20 cellular contexts compared by ENCODE assay signal in the genomic region with DNA sequence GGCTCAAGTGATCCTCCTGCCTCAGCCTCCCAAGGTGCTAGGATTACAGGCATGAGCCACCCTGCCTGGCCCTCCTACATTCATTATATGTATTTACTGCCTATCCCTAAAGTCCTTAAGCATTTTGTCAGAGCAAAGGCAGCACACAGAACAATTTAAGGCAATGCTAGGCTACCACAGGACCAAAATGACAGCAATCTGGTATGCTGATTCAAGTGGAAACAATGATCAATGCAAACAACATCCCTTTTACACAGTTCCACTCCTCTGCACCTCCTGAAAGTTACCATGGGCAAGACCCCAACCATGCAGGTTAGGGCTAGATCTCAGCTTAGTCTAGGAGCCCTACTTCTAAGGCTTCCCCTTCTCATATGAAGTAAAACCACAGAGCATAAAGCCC.
"Had no signal": no experiment of that assay in that cellular context is flagged by ENCODE, and none has a peak within 500 bp of the region (broad histone marks: within the 10 kb centered on the region; RNA-seq: fewer than 3 reads in every experiment).

No MANE protein-coding gene starts in this region.

- H3K4me3 Mint-ChIP-seq: nephron had no signal

- ATAC-seq: gastrocnemius medialis, left lobe of liver had no signal

- H3K4me1 Mint-ChIP-seq: nephron had no signal

- H3K4me3 ChIP-seq: adrenal gland, breast epithelium, gastrocnemius medialis, sigmoid colon, stomach, vagina had no signal

- DNase-seq: activated CD4-positive, CD25-positive, alpha-beta regulatory T cell; activated naive CD4-positive, alpha-beta T cell; adrenal gland; effector CD4-positive, alpha-beta T cell; gastrocnemius medialis; head of caudate nucleus; kidney; midbrain; nucleus accumbens; posterior cingulate gyrus; sigmoid colon; SK-N-SH; stimulated activated CD4-positive, alpha-beta T cell treated with anti-CD3 and anti-CD28 coated beads, Interleukin-4, amount 100 ng/mL, for 24 hours; stomach; T-helper 9 cell; trophoblast cell had no signal

- H3K4me2 ChIP-seq: SK-N-SH had no signal

- H3K27me3 ChIP-seq: adrenal gland, breast epithelium, gastrocnemius medialis, sigmoid colon, stomach, vagina had no signal

- H3K27ac ChIP-seq: adrenal gland, breast epithelium, gastrocnemius medialis, sigmoid colon, stomach, vagina had no signal

- H3K36me3 ChIP-seq: breast epithelium had no signal

- H3K27ac Mint-ChIP-seq: nephron had no signal

- H3K4me1 ChIP-seq: adrenal gland, breast epithelium, gastrocnemius medialis, sigmoid colon, stomach, vagina had no signal

- H3K9me3 ChIP-seq: adrenal gland, breast epithelium, gastrocnemius medialis, sigmoid colon, SK-N-SH, stomach, vagina had no signal

- H3K9ac ChIP-seq: SK-N-SH had no signal

- H3K9me3 Mint-ChIP-seq: nephron had no signal
